17 cellular contexts compared by ENCODE assay signal in the genomic region with DNA sequence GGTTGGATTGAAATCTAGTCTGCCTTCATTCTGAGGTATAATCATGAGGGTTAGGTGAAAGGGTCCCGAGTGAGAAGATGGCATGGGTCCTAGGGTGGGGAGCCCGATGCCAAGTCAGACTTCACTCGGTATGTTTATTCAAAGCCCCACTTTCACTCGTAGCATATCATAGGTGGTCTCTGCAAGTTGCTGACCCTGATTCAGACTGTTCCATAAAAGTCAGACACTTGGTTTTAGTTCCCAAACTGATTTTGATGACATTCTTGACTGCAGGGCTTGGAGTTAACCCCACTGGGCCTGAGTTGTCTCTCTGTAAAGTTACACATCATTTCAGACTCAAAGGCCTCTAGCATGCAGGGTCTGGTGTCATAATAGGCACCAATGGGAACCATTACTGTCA. TPM values are rescaled to one million over a fixed set of nuclear protein-coding genes. Genes with fewer than 3 reads are reported as not detected.
DNase-seq lines count a peak whose midpoint lies in the region; ATAC-seq, FAIRE-seq and TF ChIP-seq lines count a peak whose summit lies in the region.
"Had no signal": no experiment of that assay in that cellular context is flagged by ENCODE, and none has a peak within 500 bp of the region (broad histone marks: within the 10 kb centered on the region; RNA-seq: fewer than 3 reads in every experiment).

No MANE protein-coding gene starts in this region.

- intact Hi-C loops in Calu3 (cut with micrococcal nuclease; ENCODE audit: unreplicated experiment) (no loop called here), ascending aorta (cut with DNase I) (no loop called here)

- H3K36me3 ChIP-seq in ascending aorta (peaks cover 19 to 35% of the 10 kb centered on the region in 2 donors), gastroesophageal sphincter (peaks cover 0 to 43% of the 10 kb centered on the region in 2 donors)
- H3K36me3 ChIP-seq: ovary had no signal

- H3K27ac ChIP-seq in A549 (no peak overlapping the region), ascending aorta (no peak overlapping the region), gastroesophageal sphincter (peak overlapping the region in 1 of 4 donors; percentile 20)
- H3K27ac ChIP-seq: adrenal gland, colonic mucosa, ovary, tibial artery had no signal

- no peak for TF ChIP-seq EP300 in A549 (IDR thresholded peaks at IDR 0.05)
- TF ChIP-seq EP300 in gastroesophageal sphincter (IDR thresholded peaks at IDR 0.05): no peak

- no peaks in the 10 kb centered on the region for H3K9me3 Mint-ChIP-seq in Calu3 (ENCODE audit: low read depth, unreplicated experiment)
- H3K9me3 Mint-ChIP-seq: IgD-negative memory B cell had no signal

- no peak for FAIRE-seq in A549 (lab: Jason Lieb, UNC)

- no peak for ATAC-seq in A549
- ATAC-seq in gastroesophageal sphincter: no peak
- ATAC-seq: SK-N-SH treated with all-trans-retinoic acid at 6 μM for 48 hours had no signal

- H3K4me1 ChIP-seq in A549 (peaks cover 73% of the 10 kb centered on the region), ascending aorta (peaks cover 5 to 84% of the 10 kb centered on the region in 2 donors), gastroesophageal sphincter (peaks cover 52 to 100% (median 63%) of the 10 kb centered on the region in 3 donors)

- POLR2A ChIA-PET in A549 (lab: Yijun Ruan, JAX): no interaction called here

- DNase-seq in A549 (ENCODE audit: low read depth in 1 of 2, low spot score in 1 of 2) (no peak), Calu3 (no peak), ascending aorta (ENCODE audit: low spot score in 2 of 2) (no peak), mesenteric fat pad (ENCODE audit: low spot score) (peak; percentile 6), NCI-H2227 (lab: John Stamatoyannopoulos, UW; ENCODE audit: unreplicated experiment) (no peak), NCI-H526 treated with DMSO at 0.1 percent for 48 hours (lab: John Stamatoyannopoulos, UW) (no peak), DMS79 treated with DMSO at 0.1 percent for 48 hours (lab: John Stamatoyannopoulos, UW) (no peak)
- DNase-seq: activated CD8-positive, alpha-beta memory T cell treated with anti-CD3 and anti-CD28 coated beads, Interleukin-2, amount 50 U/mL, for 48 hours; adrenal gland; colonic mucosa; NCI-H1048; NCI-H2227 treated with DMSO at 0.1 percent for 48 hours; ovary; tibial artery had no signal

- H3K27me3 Mint-ChIP-seq in Calu3 (ENCODE audit: unreplicated experiment): no peaks in the 10 kb centered on the region
- H3K27me3 Mint-ChIP-seq: IgD-negative memory B cell had no signal

- CTCF ChIA-PET in A549 (lab: Yijun Ruan, JAX): interaction anchor here (0.6 to 2.1 kb wide), 3 partner anchors 12 to 30 kb away, joined by 3 to 11 read pairs (median 4); no protein-coding TSS in a partner anchor
- CTCF ChIA-PET in Calu3 (lab: Charles Lee): no interaction called here

- TF ChIP-seq POLR2A in A549 (IDR thresholded peaks at IDR 0.05; ENCODE audit: low read length) (no peak), gastroesophageal sphincter (IDR thresholded peaks at IDR 0.05) (no peak)

- H3K4me1 Mint-ChIP-seq in Calu3 (ENCODE audit: low read depth, unreplicated experiment): peaks cover 73% of the 10 kb centered on the region

- peaks cover 74% of the 10 kb centered on the region for H3K36me3 Mint-ChIP-seq in Calu3 (ENCODE audit: insufficient read depth, unreplicated experiment)

- 92% methylated on average over 4 of the region's 4 CpGs for WGBS in A549 (ENCODE audit: missing lambda C conversion rate)
- 38 to 54% methylated on average over 1 to 4 of the region's 4 CpGs for WGBS in gastroesophageal sphincter (ENCODE audit: low coverage in 1 of 2), 2 donors

- peak overlapping the region; percentile 4 for H3K27ac Mint-ChIP-seq in Calu3 (ENCODE audit: unreplicated experiment)

- H3K27me3 ChIP-seq in ascending aorta (no peaks in the 10 kb centered on the region), gastroesophageal sphincter (no peaks in the 10 kb centered on the region)
- H3K27me3 ChIP-seq: adrenal gland, colonic mucosa, ovary, tibial artery had no signal

- BruUV-seq in Calu3 (replicated peaks; lab: Mats Ljungman, UMichigan): no TSS peak

- TF ChIP-seq CTCF in A549 (IDR thresholded peaks at IDR 0.05) (no peak), Calu3 (IDR thresholded peaks at IDR 0.05; ENCODE audit: unreplicated experiment) (no peak), ascending aorta (IDR thresholded peaks at IDR 0.05) (no peak), gastroesophageal sphincter (IDR thresholded peaks at IDR 0.05) (no peak)

- no peak overlapping the region for H3K4me3 Mint-ChIP-seq in Calu3 (ENCODE audit: low read depth, unreplicated experiment)

- no peak for TF ChIP-seq RAD21 in A549 (conservative IDR thresholded peaks at IDR 0.05 in 1 of 2, IDR thresholded peaks at IDR 0.05 in 1 of 2)

- H3K4me2 ChIP-seq in A549: peak overlapping the region; percentile 81; the same call in 1 of the 3 replicates

- H3K4me3 ChIP-seq in A549 (no peak overlapping the region), ascending aorta (peak overlapping the region; percentile 20 to 29), gastroesophageal sphincter (no peak overlapping the region)
- H3K4me3 ChIP-seq: adrenal gland, colonic mucosa, ovary, tibial artery had no signal

- H3K9me3 ChIP-seq in A549 (no peaks in the 10 kb centered on the region), ascending aorta (no peaks in the 10 kb centered on the region), gastroesophageal sphincter (no peaks in the 10 kb centered on the region)
- H3K9me3 ChIP-seq: adrenal gland, colonic mucosa, ovary, tibial artery had no signal

TF ChIP-seq in A549, 52 proteins besides CTCF, POLR2A, EP300 and RAD21:
- TF ChIP-seq, protein P1, sequence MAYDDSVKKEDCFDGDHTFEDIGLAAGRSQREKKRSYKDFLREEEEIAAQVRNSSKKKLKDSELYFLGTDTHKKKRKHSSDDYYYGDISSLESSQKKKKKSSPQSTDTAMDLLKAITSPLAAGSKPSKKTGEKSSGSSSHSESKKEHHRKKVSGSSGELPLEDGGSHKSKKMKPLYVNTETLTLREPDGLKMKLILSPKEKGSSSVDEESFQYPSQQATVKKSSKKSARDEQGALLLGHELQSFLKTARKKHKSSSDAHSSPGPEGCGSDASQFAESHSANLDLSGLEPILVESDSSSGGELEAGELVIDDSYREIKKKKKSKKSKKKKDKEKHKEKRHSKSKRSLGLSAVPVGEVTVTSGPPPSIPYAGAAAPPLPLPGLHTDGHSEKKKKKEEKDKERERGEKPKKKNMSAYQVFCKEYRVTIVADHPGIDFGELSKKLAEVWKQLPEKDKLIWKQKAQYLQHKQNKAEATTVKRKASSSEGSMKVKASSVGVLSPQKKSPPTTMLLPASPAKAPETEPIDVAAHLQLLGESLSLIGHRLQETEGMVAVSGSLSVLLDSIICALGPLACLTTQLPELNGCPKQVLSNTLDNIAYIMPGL (CRISPR knock-in tag; IDR thresholded peaks at IDR 0.05; ENCODE audit: borderline replicate concordance): no peak
- TF ChIP-seq, protein P2, sequence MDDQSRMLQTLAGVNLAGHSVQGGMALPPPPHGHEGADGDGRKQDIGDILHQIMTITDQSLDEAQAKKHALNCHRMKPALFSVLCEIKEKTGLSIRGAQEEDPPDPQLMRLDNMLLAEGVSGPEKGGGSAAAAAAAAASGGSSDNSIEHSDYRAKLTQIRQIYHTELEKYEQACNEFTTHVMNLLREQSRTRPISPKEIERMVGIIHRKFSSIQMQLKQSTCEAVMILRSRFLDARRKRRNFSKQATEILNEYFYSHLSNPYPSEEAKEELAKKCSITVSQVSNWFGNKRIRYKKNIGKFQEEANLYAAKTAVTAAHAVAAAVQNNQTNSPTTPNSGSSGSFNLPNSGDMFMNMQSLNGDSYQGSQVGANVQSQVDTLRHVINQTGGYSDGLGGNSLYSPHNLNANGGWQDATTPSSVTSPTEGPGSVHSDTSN (IDR thresholded peaks at IDR 0.05): no peak
- TF ChIP-seq ZSCAN20 (CRISPR knock-in tag; IDR thresholded peaks at IDR 0.05): no peak
- TF ChIP-seq NFE2L2 (conservative IDR thresholded peaks at IDR 0.05; ENCODE audit: low read length): no peak
- no peak for TF ChIP-seq RARB (CRISPR knock-in tag; IDR thresholded peaks at IDR 0.05)
- no peak for TF ChIP-seq CEBPB (IDR thresholded peaks at IDR 0.05)
- no peak for TF ChIP-seq MYC (IDR thresholded peaks at IDR 0.05; ENCODE audit: borderline replicate concordance, low read length)
- TF ChIP-seq FOXS1 (CRISPR knock-in tag; IDR thresholded peaks at IDR 0.05): no peak
- no peak for TF ChIP-seq TP53 (CRISPR knock-in tag; IDR thresholded peaks at IDR 0.05)
- no peak for TF ChIP-seq ESRRA (IDR thresholded peaks at IDR 0.05; ENCODE audit: borderline replicate concordance, low read length)
- TF ChIP-seq NR3C1 (IDR thresholded peaks at IDR 0.05): no peak
- TF ChIP-seq, protein P3, sequence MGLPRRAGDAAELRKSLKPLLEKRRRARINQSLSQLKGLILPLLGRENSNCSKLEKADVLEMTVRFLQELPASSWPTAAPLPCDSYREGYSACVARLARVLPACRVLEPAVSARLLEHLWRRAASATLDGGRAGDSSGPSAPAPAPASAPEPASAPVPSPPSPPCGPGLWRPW (IDR thresholded peaks at IDR 0.05): no peak
- no peak for TF ChIP-seq HDAC2 (IDR thresholded peaks at IDR 0.05)
- no peak for TF ChIP-seq CBX8 (IDR thresholded peaks at IDR 0.05)
- TF ChIP-seq, protein P4, sequence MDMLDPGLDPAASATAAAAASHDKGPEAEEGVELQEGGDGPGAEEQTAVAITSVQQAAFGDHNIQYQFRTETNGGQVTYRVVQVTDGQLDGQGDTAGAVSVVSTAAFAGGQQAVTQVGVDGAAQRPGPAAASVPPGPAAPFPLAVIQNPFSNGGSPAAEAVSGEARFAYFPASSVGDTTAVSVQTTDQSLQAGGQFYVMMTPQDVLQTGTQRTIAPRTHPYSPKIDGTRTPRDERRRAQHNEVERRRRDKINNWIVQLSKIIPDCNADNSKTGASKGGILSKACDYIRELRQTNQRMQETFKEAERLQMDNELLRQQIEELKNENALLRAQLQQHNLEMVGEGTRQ (IDR thresholded peaks at IDR 0.05): no peak
- TF ChIP-seq HOXA7 (CRISPR knock-in tag; IDR thresholded peaks at IDR 0.05): no peak
- no peak for TF ChIP-seq MAZ (IDR thresholded peaks at IDR 0.05; ENCODE audit: borderline replicate concordance, low read depth, low read length)
- no peak for TF ChIP-seq HEYL (CRISPR knock-in tag; IDR thresholded peaks at IDR 0.05)

RNA-seq across cellular contexts. Expression of a gene that starts 17.8 kb away (rescaled TPM):
- polyA plus RNA-seq in A549 (2011; rRNA removed): 36.9 and 41.8 TPM in 2 replicates
- polyA plus RNA-seq in A549 (2012; cell fraction: cytosol; rRNA removed): 6.9 and 8.8 TPM in 2 replicates
- polyA plus RNA-seq in A549 (2012; cell fraction: nucleus; rRNA removed): 5.1 and 9.1 TPM in 2 replicates
- polyA plus RNA-seq in A549 (2017; fragmentation: RNase III; extraction: RNeasy Plus Mini Kit Qiagen cat#74134 plus additional on column Dnase treatment): 22.4 to 24.4 TPM (median 22.9 TPM) in 3 replicates
- 42.9 and 44.1 TPM in 2 replicates for polyA minus RNA-seq in A549 (2011; rRNA and poly(A)+ RNA removed)
- total RNA-seq in Calu3 (2022): 57.1 and 59.6 TPM in 2 replicates
- total RNA-seq in ascending aorta: 22.0 TPM
- 57.7 TPM for total RNA-seq in mesenteric fat pad
- 10 to 100 TPM; 58.9 to 78.3 (median 64.7) TPM for total RNA-seq in gastroesophageal sphincter

Comparison
In these comparisons a context has a peak if more than half of its experiments do, and no peak if none do; other contexts are left out.
1. H3K4me3 ChIP-seq: peak in ascending aorta (2 of 2); none in A549 (single experiment) and gastroesophageal sphincter (0 of 2).